ENCODE assay signal across 1 cellular context in the genomic region with DNA sequence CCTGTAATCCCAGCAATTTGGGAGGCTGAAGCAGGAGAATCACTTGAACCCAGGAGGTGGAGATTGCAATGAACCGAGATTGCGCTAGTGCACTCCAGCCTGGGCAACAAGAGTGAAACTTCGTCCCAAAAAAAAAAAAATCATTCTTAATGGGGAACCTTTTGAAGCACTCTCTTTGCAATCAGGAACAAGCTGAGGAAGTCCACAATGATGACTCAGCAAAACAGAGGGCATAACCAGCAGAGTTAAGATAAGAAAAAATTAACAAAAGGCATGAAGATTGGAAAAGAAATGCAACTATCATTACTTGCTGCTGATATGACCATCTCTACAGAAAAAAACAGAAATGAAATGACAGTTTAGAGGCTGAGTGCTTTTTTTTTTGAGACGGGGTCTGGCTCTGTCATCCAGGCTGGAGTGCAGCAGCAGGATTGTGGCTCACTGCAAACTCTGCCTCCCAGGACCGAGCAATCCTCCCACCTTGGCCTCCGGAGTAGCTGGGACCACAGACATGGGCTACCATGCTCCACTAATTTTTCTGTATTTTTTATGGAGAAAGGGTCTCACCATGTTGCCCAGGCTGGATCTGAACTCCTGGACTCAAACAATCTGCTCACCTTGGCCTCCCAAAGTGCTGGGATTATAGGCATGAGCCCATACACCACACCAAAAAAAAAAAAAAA.
TF ChIP-seq lines count a peak whose summit lies in the region.

No MANE protein-coding gene starts in this region.

TF ChIP-seq in K562, 482 proteins besides CTCF, POLR2A, EP300 and RAD21 (continued from another document):
- TF ChIP-seq, protein P1, sequence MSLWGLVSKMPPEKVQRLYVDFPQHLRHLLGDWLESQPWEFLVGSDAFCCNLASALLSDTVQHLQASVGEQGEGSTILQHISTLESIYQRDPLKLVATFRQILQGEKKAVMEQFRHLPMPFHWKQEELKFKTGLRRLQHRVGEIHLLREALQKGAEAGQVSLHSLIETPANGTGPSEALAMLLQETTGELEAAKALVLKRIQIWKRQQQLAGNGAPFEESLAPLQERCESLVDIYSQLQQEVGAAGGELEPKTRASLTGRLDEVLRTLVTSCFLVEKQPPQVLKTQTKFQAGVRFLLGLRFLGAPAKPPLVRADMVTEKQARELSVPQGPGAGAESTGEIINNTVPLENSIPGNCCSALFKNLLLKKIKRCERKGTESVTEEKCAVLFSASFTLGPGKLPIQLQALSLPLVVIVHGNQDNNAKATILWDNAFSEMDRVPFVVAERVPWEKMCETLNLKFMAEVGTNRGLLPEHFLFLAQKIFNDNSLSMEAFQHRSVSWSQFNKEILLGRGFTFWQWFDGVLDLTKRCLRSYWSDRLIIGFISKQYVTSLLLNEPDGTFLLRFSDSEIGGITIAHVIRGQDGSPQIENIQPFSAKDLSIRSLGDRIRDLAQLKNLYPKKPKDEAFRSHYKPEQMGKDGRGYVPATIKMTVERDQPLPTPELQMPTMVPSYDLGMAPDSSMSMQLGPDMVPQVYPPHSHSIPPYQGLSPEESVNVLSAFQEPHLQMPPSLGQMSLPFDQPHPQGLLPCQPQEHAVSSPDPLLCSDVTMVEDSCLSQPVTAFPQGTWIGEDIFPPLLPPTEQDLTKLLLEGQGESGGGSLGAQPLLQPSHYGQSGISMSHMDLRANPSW (CRISPR knock-in tag; IDR thresholded peaks at IDR 0.05), result no peak
- TF ChIP-seq U2AF2 (optimal IDR thresholded peaks at IDR 0.05; ENCODE audit: low read depth, low read length) (no peak), MIER1 (IDR thresholded peaks at IDR 0.05; ENCODE audit: low read depth) (no peak), BACH1 (tag; IDR thresholded peaks at IDR 0.05) (peak; percentile 98), ETS2 (tag; IDR thresholded peaks at IDR 0.05; ENCODE audit: borderline replicate concordance, poor library complexity, severe bottlenecking) (no peak), GATAD2A (IDR thresholded peaks at IDR 0.05) (0 out of 2 replicates have a peak, but pooled peaks have one; percentile 32), ARID2 (IDR thresholded peaks at IDR 0.05) (no peak), FOXJ3 (CRISPR knock-in tag; IDR thresholded peaks at IDR 0.05) (no peak), POLR2B (IDR thresholded peaks at IDR 0.05; ENCODE audit: low read depth, partially characterized antibody) (no peak), RBBP5 (IDR thresholded peaks at IDR 0.05; ENCODE audit: borderline replicate concordance, insufficient read depth, low read length, poor library complexity, severe bottlenecking) (no peak), ZFX (CRISPR knock-in tag; IDR thresholded peaks at IDR 0.05) (no peak), XRCC4 (IDR thresholded peaks at IDR 0.05; ENCODE audit: extremely low read depth, insufficient read depth, insufficient read length) (no peak), HDAC2 (IDR thresholded peaks at IDR 0.05) (peak; percentile 90; the same call in 1 of the 2 replicates), HSF4 (CRISPR knock-in tag; IDR thresholded peaks at IDR 0.05; ENCODE audit: borderline replicate concordance) (no peak), ILK (tag; IDR thresholded peaks at IDR 0.05; ENCODE audit: borderline replicate concordance, low read depth) (no peak), ZNF77 (CRISPR knock-in tag; IDR thresholded peaks at IDR 0.05) (no peak), KDM1A (IDR thresholded peaks at IDR 0.05) (peak; percentile 89 to 90), KLF13 (tag; IDR thresholded peaks at IDR 0.05; ENCODE audit: borderline replicate concordance, low read depth) (no peak), ZNF707 (CRISPR knock-in tag; conservative IDR thresholded peaks at IDR 0.05) (no peak), NKRF (IDR thresholded peaks at IDR 0.05; ENCODE audit: borderline replicate concordance) (no peak), CREBBP (IDR thresholded peaks at IDR 0.05; ENCODE audit: low read depth, low read length) (no peak), CREB3 (tag; conservative IDR thresholded peaks at IDR 0.05; ENCODE audit: low read depth) (no peak), TBP (optimal IDR thresholded peaks at IDR 0.05; ENCODE audit: low read depth, low read length) (no peak), MBD2 (IDR thresholded peaks at IDR 0.05; ENCODE audit: borderline replicate concordance, low read depth) (no peak), RFX5 (IDR thresholded peaks at IDR 0.05; ENCODE audit: low read depth, low read length) (no peak), SIN3B (IDR thresholded peaks at IDR 0.05; ENCODE audit: low read depth) (no peak), STAT5A (IDR thresholded peaks at IDR 0.05; ENCODE audit: borderline replicate concordance, low read length) (no peak), MTA3 (IDR thresholded peaks at IDR 0.05; ENCODE audit: borderline replicate concordance) (peak; percentile 60; the same call in 1 of the 2 replicates), ZNF143 (CRISPR knock-in tag; IDR thresholded peaks at IDR 0.05) (no peak), RBM15 (IDR thresholded peaks at IDR 0.05; ENCODE audit: insufficient read depth, low read length) (no peak), CBFA2T3 (IDR thresholded peaks at IDR 0.05) (peak; percentile 81)
- TF ChIP-seq, protein P2, sequence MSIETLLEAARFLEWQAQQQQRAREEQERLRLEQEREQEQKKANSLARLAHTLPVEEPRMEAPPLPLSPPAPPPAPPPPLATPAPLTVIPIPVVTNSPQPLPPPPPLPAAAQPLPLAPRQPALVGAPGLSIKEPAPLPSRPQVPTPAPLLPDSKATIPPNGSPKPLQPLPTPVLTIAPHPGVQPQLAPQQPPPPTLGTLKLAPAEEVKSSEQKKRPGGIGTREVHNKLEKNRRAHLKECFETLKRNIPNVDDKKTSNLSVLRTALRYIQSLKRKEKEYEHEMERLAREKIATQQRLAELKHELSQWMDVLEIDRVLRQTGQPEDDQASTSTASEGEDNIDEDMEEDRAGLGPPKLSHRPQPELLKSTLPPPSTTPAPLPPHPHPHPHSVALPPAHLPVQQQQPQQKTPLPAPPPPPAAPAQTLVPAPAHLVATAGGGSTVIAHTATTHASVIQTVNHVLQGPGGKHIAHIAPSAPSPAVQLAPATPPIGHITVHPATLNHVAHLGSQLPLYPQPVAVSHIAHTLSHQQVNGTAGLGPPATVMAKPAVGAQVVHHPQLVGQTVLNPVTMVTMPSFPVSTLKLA (conservative IDR thresholded peaks at IDR 0.05), result peak; percentile 21 to 57; a peak in 2 of 4 replicates
- TF ChIP-seq, protein P3, sequence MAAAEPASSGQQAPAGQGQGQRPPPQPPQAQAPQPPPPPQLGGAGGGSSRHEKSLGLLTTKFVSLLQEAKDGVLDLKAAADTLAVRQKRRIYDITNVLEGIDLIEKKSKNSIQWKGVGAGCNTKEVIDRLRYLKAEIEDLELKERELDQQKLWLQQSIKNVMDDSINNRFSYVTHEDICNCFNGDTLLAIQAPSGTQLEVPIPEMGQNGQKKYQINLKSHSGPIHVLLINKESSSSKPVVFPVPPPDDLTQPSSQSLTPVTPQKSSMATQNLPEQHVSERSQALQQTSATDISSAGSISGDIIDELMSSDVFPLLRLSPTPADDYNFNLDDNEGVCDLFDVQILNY (CRISPR knock-in tag; IDR thresholded peaks at IDR 0.05), result no peak
- TF ChIP-seq, protein P4, sequence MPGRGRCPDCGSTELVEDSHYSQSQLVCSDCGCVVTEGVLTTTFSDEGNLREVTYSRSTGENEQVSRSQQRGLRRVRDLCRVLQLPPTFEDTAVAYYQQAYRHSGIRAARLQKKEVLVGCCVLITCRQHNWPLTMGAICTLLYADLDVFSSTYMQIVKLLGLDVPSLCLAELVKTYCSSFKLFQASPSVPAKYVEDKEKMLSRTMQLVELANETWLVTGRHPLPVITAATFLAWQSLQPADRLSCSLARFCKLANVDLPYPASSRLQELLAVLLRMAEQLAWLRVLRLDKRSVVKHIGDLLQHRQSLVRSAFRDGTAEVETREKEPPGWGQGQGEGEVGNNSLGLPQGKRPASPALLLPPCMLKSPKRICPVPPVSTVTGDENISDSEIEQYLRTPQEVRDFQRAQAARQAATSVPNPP (IDR thresholded peaks at IDR 0.05; ENCODE audit: borderline replicate concordance, insufficient read depth, insufficient read length), result no peak
- TF ChIP-seq, protein P5, sequence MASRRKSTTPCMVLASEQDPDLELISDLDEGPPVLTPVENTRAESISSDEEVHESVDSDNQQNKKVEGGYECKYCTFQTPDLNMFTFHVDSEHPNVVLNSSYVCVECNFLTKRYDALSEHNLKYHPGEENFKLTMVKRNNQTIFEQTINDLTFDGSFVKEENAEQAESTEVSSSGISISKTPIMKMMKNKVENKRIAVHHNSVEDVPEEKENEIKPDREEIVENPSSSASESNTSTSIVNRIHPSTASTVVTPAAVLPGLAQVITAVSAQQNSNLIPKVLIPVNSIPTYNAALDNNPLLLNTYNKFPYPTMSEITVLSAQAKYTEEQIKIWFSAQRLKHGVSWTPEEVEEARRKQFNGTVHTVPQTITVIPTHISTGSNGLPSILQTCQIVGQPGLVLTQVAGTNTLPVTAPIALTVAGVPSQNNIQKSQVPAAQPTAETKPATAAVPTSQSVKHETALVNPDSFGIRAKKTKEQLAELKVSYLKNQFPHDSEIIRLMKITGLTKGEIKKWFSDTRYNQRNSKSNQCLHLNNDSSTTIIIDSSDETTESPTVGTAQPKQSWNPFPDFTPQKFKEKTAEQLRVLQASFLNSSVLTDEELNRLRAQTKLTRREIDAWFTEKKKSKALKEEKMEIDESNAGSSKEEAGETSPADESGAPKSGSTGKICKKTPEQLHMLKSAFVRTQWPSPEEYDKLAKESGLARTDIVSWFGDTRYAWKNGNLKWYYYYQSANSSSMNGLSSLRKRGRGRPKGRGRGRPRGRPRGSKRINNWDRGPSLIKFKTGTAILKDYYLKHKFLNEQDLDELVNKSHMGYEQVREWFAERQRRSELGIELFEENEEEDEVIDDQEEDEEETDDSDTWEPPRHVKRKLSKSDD (conservative IDR thresholded peaks at IDR 0.05; ENCODE audit: low read length), result no peak
TF ChIP-seq in K562: peak in this region for 76.
